In genomic region chr4:184506527-184507121, GRCh38 we compare ENCODE assay signal across 8 cellular contexts. TPM values are rescaled to one million over a fixed set of nuclear protein-coding genes. Genes with fewer than 3 reads are reported as not detected.
DNase-seq lines count a peak whose midpoint lies in the region; ATAC-seq and TF ChIP-seq lines count a peak whose summit lies in the region.

No MANE protein-coding gene starts in this region.

- H3K9me3 ChIP-seq in CD8-positive, alpha-beta T cell (ENCODE audit: low read length) = no peaks in the 10 kb centered on the region

- H3K36me3 ChIP-seq in CD8-positive, alpha-beta T cell (ENCODE audit: insufficient read depth, low read length) = no peaks in the 10 kb centered on the region

- peaks cover 22% of the 10 kb centered on the region for H3K4me1 ChIP-seq in CD8-positive, alpha-beta T cell (ENCODE audit: insufficient read depth, low read length)

- CTCF ChIA-PET in CD8-positive, alpha-beta T cell (lab: Charles Lee) = interaction anchor here (0.5 kb wide), 1 partner anchor 19 kb away, joined by 3 read pairs; no protein-coding TSS in a partner anchor

- ATAC-seq in CD8-positive, alpha-beta T cell = peak; percentile 72
- peak; percentile 96 for ATAC-seq in HG03097 (IDR thresholded peaks at IDR 0.05; ENCODE audit: low FRiP score, unreplicated experiment)
- peak; percentile 94 for ATAC-seq in SK-N-SH treated with all-trans-retinoic acid at 6 μM for 48 hours

- H3K4me3 ChIP-seq in CD8-positive, alpha-beta T cell (ENCODE audit: low read depth, low read length) = no peak overlapping the region
- H3K4me3 ChIP-seq in fibroblast of the aortic adventitia (ENCODE audit: low read depth, low read length) = no peak overlapping the region

- no peaks in the 10 kb centered on the region for H3K9me3 Mint-ChIP-seq in CD8-positive, alpha-beta T cell
- peaks cover 9% of the 10 kb centered on the region for H3K9me3 Mint-ChIP-seq in stimulated activated naive CD8-positive, alpha-beta T cell treated with anti-CD3 and anti-CD28 coated beads, Interleukin-15, Interleukin-2, amounts not matched to agents 100 ng/mL and 50 ng/mL, for 24 hours

- no peaks in the 10 kb centered on the region for H3K36me3 Mint-ChIP-seq in CD8-positive, alpha-beta T cell
- no peaks in the 10 kb centered on the region for H3K36me3 Mint-ChIP-seq in stimulated activated naive CD8-positive, alpha-beta T cell treated with anti-CD3 and anti-CD28 coated beads, Interleukin-15, Interleukin-2, amounts not matched to agents 100 ng/mL and 50 ng/mL, for 24 hours (ENCODE audit: low read depth)

- no peaks in the 10 kb centered on the region for H3K27me3 ChIP-seq in CD8-positive, alpha-beta T cell (ENCODE audit: insufficient read depth, low read length)

- DNase-seq in CD8-positive, alpha-beta T cell = peak in 2 of 7 experiments; percentile 14 to 24
- DNase-seq in GM19240 (ENCODE audit: insufficient read length, low spot score) = peak; percentile 29
- DNase-seq in fibroblast of the aortic adventitia (ENCODE audit: low read depth) = no peak
- DNase-seq in NCI-H526 treated with DMSO at 0.1 percent for 48 hours (lab: John Stamatoyannopoulos, UW) = no peak
- DNase-seq in NCI-H1436 (lab: John Stamatoyannopoulos, UW) = no peak

- intact Hi-C loops in CD8-positive, alpha-beta T cell (cut with DNase I, micrococcal nuclease) = no loop called here

- POLR2A ChIA-PET in CD8-positive, alpha-beta T cell (lab: Charles Lee) = no interaction called here

- no peaks in the 10 kb centered on the region for H3K27me3 Mint-ChIP-seq in CD8-positive, alpha-beta T cell (ENCODE audit: low read depth)
- H3K27me3 Mint-ChIP-seq in stimulated activated naive CD8-positive, alpha-beta T cell treated with anti-CD3 and anti-CD28 coated beads, Interleukin-15, Interleukin-2, amounts not matched to agents 100 ng/mL and 50 ng/mL, for 24 hours = no peaks in the 10 kb centered on the region

- H3K27ac ChIP-seq in CD8-positive, alpha-beta T cell (ENCODE audit: low read depth, low read length) = no peak overlapping the region

- H3K4me1 Mint-ChIP-seq in CD8-positive, alpha-beta T cell (ENCODE audit: low read depth) = peaks cover 22% of the 10 kb centered on the region
- peaks cover 47% of the 10 kb centered on the region for H3K4me1 Mint-ChIP-seq in stimulated activated naive CD8-positive, alpha-beta T cell treated with anti-CD3 and anti-CD28 coated beads, Interleukin-15, Interleukin-2, amounts not matched to agents 100 ng/mL and 50 ng/mL, for 24 hours (ENCODE audit: low read depth)

- H3K4me3 Mint-ChIP-seq in CD8-positive, alpha-beta T cell = no peak overlapping the region
- H3K4me3 Mint-ChIP-seq in stimulated activated naive CD8-positive, alpha-beta T cell treated with anti-CD3 and anti-CD28 coated beads, Interleukin-15, Interleukin-2, amounts not matched to agents 100 ng/mL and 50 ng/mL, for 24 hours = no peak overlapping the region

- peak; percentile 18 for TF ChIP-seq CTCF in CD8-positive, alpha-beta T cell (IDR thresholded peaks at IDR 0.05)
- TF ChIP-seq CTCF in fibroblast of the aortic adventitia (IDR thresholded peaks at IDR 0.05; ENCODE audit: insufficient read depth, low read length) = peak; percentile 33

- no peak overlapping the region for H3K27ac Mint-ChIP-seq in CD8-positive, alpha-beta T cell
- peak overlapping the region; percentile 46 for H3K27ac Mint-ChIP-seq in stimulated activated naive CD8-positive, alpha-beta T cell treated with anti-CD3 and anti-CD28 coated beads, Interleukin-15, Interleukin-2, amounts not matched to agents 100 ng/mL and 50 ng/mL, for 24 hours

TF ChIP-seq in SK-N-SH treated with all-trans-retinoic acid at 6 μM for 48 hours, 23 proteins besides CTCF, POLR2A, EP300 and RAD21:
- TF ChIP-seq PPARA (CRISPR knock-in tag; IDR thresholded peaks at IDR 0.05; ENCODE audit: borderline replicate concordance) (no peak), CSDC2 (CRISPR knock-in tag; IDR thresholded peaks at IDR 0.05) (no peak), TSHZ2 (CRISPR knock-in tag; IDR thresholded peaks at IDR 0.05) (no peak)

RNA-seq across cellular contexts. Expression of gene IRF2, which starts 32.3 kb away (rescaled TPM):
- 1 to 10 TPM; 7.9 to 9.3 TPM for total RNA-seq in CD8-positive, alpha-beta T cell
- 16.8 and 35.2 TPM in 2 replicates for total RNA-seq in fibroblast of the aortic adventitia (ENCODE audit: low replicate concordance)
